In the genomic region with DNA sequence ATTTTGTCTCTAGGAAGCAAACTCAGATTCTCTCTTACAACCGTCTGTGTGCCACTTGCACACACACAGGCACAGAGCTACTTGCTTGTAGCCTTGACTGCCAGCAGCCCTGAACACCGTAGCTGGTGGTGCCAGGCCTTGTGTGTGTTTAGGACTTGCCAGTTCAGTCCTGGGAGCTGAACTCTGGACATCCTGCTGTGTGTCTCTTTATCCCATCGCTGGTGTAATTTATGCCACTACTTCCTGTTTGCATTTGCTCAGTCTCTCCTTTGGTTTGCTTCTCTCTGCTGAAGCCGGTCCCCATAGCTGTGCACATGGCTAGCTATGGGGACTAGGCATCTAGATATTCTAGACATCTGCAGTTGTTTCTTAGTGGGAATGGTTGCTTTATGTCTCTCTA, we compare ENCODE assay signal across 1 cellular context.
TF ChIP-seq lines count a peak whose summit lies in the region.

No MANE protein-coding gene starts in this region.

TF ChIP-seq in HepG2, 621 proteins besides CTCF, POLR2A, EP300 and RAD21 (continued from another document and continues in another):
- TF ChIP-seq, protein P1, sequence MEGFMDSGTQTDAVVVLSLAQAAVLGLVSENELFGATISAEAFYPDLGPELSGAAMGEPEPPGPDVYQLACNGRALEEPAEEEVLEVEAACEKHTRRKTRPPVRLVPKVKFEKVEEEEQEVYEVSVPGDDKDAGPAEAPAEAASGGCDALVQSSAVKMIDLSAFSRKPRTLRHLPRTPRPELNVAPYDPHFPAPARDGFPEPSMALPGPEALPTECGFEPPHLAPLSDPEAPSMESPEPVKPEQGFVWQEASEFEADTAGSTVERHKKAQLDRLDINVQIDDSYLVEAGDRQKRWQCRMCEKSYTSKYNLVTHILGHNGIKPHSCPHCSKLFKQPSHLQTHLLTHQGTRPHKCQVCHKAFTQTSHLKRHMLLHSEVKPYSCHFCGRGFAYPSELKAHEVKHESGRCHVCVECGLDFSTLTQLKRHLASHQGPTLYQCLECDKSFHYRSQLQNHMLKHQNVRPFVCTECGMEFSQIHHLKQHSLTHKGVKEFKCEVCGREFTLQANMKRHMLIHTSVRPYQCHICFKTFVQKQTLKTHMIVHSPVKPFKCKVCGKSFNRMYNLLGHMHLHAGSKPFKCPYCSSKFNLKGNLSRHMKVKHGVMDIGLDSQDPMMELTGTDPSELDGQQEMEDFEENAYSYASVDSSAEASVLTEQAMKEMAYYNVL (CRISPR knock-in tag; IDR thresholded peaks at IDR 0.05; ENCODE audit: borderline replicate concordance): 0 out of 2 replicates have a peak, but pooled peaks have one; percentile 44
- TF ChIP-seq ZNF720 (CRISPR knock-in tag; IDR thresholded peaks at IDR 0.05) (no peak), ZBTB42 (CRISPR knock-in tag; IDR thresholded peaks at IDR 0.05) (no peak), SKI (IDR thresholded peaks at IDR 0.05; ENCODE audit: partially characterized antibody) (no peak), IRX3 (CRISPR knock-in tag; IDR thresholded peaks at IDR 0.05; ENCODE audit: borderline replicate concordance, low read depth) (no peak), ZSCAN9 (CRISPR knock-in tag; IDR thresholded peaks at IDR 0.05; ENCODE audit: borderline replicate concordance) (0 out of 2 replicates have a peak, but pooled peaks have one; percentile 60), ZNF333 (CRISPR knock-in tag; IDR thresholded peaks at IDR 0.05; ENCODE audit: borderline replicate concordance) (no peak), ZNF790 (CRISPR knock-in tag; IDR thresholded peaks at IDR 0.05; ENCODE audit: borderline replicate concordance) (no peak), KAT8 (CRISPR knock-in tag; IDR thresholded peaks at IDR 0.05) (peak; percentile 48; the same call in 1 of the 2 replicates), MAF1 (CRISPR knock-in tag; IDR thresholded peaks at IDR 0.05; ENCODE audit: borderline replicate concordance) (no peak), ZNF251 (CRISPR knock-in tag; IDR thresholded peaks at IDR 0.05) (no peak), ZNF207 (IDR thresholded peaks at IDR 0.05; ENCODE audit: borderline replicate concordance) (no peak), ATRX (CRISPR knock-in tag; IDR thresholded peaks at IDR 0.05; ENCODE audit: borderline replicate concordance) (no peak), CREM (IDR thresholded peaks at IDR 0.05) (no peak), CREM (CRISPR knock-in tag; IDR thresholded peaks at IDR 0.05) (no peak), ZNF224 (CRISPR knock-in tag; IDR thresholded peaks at IDR 0.05) (no peak), MTA3 (CRISPR knock-in tag; IDR thresholded peaks at IDR 0.05) (no peak), ZBTB7A (CRISPR knock-in tag; IDR thresholded peaks at IDR 0.05) (no peak), STAT5B (CRISPR knock-in tag; IDR thresholded peaks at IDR 0.05) (no peak), TP53 (CRISPR knock-in tag; conservative IDR thresholded peaks at IDR 0.05) (no peak), ELF4 (CRISPR knock-in tag; IDR thresholded peaks at IDR 0.05; ENCODE audit: borderline replicate concordance) (no peak), ZNF552 (CRISPR knock-in tag; IDR thresholded peaks at IDR 0.05; ENCODE audit: borderline replicate concordance) (no peak), ZSCAN31 (CRISPR knock-in tag; IDR thresholded peaks at IDR 0.05; ENCODE audit: low read depth) (no peak), SSRP1 (CRISPR knock-in tag; IDR thresholded peaks at IDR 0.05) (no peak), ZNF446 (CRISPR knock-in tag; IDR thresholded peaks at IDR 0.05) (no peak), ZNF33A (CRISPR knock-in tag; IDR thresholded peaks at IDR 0.05; ENCODE audit: borderline replicate concordance) (no peak), ARHGAP35 (CRISPR knock-in tag; IDR thresholded peaks at IDR 0.05; ENCODE audit: borderline replicate concordance) (no peak), AHR (CRISPR knock-in tag; IDR thresholded peaks at IDR 0.05) (no peak), FLYWCH1 (CRISPR knock-in tag; IDR thresholded peaks at IDR 0.05) (no peak), ZFY (CRISPR knock-in tag; IDR thresholded peaks at IDR 0.05) (peak; percentile 61)
- TF ChIP-seq, protein P2, sequence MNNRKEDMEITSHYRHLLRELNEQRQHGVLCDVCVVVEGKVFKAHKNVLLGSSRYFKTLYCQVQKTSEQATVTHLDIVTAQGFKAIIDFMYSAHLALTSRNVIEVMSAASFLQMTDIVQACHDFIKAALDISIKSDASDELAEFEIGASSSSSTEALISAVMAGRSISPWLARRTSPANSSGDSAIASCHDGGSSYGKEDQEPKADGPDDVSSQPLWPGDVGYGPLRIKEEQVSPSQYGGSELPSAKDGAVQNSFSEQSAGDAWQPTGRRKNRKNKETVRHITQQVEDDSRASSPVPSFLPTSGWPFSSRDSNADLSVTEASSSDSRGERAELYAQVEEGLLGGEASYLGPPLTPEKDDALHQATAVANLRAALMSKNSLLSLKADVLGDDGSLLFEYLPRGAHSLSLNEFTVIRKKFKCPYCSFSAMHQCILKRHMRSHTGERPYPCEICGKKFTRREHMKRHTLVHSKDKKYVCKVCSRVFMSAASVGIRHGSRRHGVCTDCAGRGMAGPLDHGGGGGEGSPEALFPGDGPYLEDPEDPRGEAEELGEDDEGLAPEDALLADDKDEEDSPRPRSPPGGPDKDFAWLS (CRISPR knock-in tag; IDR thresholded peaks at IDR 0.05; ENCODE audit: borderline replicate concordance): no peak
- TF ChIP-seq, protein P3, sequence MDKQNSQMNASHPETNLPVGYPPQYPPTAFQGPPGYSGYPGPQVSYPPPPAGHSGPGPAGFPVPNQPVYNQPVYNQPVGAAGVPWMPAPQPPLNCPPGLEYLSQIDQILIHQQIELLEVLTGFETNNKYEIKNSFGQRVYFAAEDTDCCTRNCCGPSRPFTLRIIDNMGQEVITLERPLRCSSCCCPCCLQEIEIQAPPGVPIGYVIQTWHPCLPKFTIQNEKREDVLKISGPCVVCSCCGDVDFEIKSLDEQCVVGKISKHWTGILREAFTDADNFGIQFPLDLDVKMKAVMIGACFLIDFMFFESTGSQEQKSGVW (CRISPR knock-in tag; IDR thresholded peaks at IDR 0.05; ENCODE audit: borderline replicate concordance): no peak
- TF ChIP-seq, protein P4, sequence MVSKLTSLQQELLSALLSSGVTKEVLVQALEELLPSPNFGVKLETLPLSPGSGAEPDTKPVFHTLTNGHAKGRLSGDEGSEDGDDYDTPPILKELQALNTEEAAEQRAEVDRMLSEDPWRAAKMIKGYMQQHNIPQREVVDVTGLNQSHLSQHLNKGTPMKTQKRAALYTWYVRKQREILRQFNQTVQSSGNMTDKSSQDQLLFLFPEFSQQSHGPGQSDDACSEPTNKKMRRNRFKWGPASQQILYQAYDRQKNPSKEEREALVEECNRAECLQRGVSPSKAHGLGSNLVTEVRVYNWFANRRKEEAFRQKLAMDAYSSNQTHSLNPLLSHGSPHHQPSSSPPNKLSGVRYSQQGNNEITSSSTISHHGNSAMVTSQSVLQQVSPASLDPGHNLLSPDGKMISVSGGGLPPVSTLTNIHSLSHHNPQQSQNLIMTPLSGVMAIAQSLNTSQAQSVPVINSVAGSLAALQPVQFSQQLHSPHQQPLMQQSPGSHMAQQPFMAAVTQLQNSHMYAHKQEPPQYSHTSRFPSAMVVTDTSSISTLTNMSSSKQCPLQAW (CRISPR knock-in tag; IDR thresholded peaks at IDR 0.05): no peak
- TF ChIP-seq, protein P5, sequence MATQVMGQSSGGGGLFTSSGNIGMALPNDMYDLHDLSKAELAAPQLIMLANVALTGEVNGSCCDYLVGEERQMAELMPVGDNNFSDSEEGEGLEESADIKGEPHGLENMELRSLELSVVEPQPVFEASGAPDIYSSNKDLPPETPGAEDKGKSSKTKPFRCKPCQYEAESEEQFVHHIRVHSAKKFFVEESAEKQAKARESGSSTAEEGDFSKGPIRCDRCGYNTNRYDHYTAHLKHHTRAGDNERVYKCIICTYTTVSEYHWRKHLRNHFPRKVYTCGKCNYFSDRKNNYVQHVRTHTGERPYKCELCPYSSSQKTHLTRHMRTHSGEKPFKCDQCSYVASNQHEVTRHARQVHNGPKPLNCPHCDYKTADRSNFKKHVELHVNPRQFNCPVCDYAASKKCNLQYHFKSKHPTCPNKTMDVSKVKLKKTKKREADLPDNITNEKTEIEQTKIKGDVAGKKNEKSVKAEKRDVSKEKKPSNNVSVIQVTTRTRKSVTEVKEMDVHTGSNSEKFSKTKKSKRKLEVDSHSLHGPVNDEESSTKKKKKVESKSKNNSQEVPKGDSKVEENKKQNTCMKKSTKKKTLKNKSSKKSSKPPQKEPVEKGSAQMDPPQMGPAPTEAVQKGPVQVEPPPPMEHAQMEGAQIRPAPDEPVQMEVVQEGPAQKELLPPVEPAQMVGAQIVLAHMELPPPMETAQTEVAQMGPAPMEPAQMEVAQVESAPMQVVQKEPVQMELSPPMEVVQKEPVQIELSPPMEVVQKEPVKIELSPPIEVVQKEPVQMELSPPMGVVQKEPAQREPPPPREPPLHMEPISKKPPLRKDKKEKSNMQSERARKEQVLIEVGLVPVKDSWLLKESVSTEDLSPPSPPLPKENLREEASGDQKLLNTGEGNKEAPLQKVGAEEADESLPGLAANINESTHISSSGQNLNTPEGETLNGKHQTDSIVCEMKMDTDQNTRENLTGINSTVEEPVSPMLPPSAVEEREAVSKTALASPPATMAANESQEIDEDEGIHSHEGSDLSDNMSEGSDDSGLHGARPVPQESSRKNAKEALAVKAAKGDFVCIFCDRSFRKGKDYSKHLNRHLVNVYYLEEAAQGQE (IDR thresholded peaks at IDR 0.05; ENCODE audit: borderline replicate concordance in 1 of 2, low read depth in 1 of 2, low read length in 2 of 2): no peak
- TF ChIP-seq, protein P6, sequence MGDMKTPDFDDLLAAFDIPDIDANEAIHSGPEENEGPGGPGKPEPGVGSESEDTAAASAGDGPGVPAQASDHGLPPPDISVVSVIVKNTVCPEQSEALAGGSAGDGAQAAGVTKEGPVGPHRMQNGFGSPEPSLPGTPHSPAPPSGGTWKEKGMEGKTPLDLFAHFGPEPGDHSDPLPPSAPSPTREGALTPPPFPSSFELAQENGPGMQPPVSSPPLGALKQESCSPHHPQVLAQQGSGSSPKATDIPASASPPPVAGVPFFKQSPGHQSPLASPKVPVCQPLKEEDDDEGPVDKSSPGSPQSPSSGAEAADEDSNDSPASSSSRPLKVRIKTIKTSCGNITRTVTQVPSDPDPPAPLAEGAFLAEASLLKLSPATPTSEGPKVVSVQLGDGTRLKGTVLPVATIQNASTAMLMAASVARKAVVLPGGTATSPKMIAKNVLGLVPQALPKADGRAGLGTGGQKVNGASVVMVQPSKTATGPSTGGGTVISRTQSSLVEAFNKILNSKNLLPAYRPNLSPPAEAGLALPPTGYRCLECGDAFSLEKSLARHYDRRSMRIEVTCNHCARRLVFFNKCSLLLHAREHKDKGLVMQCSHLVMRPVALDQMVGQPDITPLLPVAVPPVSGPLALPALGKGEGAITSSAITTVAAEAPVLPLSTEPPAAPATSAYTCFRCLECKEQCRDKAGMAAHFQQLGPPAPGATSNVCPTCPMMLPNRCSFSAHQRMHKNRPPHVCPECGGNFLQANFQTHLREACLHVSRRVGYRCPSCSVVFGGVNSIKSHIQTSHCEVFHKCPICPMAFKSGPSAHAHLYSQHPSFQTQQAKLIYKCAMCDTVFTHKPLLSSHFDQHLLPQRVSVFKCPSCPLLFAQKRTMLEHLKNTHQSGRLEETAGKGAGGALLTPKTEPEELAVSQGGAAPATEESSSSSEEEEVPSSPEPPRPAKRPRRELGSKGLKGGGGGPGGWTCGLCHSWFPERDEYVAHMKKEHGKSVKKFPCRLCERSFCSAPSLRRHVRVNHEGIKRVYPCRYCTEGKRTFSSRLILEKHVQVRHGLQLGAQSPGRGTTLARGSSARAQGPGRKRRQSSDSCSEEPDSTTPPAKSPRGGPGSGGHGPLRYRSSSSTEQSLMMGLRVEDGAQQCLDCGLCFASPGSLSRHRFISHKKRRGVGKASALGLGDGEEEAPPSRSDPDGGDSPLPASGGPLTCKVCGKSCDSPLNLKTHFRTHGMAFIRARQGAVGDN (CRISPR knock-in tag; IDR thresholded peaks at IDR 0.05): peak; percentile 49; the same call in 1 of the 2 replicates
- TF ChIP-seq, protein P7, sequence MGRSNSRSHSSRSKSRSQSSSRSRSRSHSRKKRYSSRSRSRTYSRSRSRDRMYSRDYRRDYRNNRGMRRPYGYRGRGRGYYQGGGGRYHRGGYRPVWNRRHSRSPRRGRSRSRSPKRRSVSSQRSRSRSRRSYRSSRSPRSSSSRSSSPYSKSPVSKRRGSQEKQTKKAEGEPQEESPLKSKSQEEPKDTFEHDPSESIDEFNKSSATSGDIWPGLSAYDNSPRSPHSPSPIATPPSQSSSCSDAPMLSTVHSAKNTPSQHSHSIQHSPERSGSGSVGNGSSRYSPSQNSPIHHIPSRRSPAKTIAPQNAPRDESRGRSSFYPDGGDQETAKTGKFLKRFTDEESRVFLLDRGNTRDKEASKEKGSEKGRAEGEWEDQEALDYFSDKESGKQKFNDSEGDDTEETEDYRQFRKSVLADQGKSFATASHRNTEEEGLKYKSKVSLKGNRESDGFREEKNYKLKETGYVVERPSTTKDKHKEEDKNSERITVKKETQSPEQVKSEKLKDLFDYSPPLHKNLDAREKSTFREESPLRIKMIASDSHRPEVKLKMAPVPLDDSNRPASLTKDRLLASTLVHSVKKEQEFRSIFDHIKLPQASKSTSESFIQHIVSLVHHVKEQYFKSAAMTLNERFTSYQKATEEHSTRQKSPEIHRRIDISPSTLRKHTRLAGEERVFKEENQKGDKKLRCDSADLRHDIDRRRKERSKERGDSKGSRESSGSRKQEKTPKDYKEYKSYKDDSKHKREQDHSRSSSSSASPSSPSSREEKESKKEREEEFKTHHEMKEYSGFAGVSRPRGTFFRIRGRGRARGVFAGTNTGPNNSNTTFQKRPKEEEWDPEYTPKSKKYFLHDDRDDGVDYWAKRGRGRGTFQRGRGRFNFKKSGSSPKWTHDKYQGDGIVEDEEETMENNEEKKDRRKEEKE (IDR thresholded peaks at IDR 0.05): no peak
- TF ChIP-seq, protein P8, sequence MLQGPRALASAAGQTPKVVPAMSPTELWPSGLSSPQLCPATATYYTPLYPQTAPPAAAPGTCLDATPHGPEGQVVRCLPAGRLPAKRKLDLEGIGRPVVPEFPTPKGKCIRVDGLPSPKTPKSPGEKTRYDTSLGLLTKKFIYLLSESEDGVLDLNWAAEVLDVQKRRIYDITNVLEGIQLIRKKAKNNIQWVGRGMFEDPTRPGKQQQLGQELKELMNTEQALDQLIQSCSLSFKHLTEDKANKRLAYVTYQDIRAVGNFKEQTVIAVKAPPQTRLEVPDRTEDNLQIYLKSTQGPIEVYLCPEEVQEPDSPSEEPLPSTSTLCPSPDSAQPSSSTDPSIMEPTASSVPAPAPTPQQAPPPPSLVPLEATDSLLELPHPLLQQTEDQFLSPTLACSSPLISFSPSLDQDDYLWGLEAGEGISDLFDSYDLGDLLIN (CRISPR knock-in tag; IDR thresholded peaks at IDR 0.05; ENCODE audit: borderline replicate concordance): no peak
- TF ChIP-seq, protein P9, sequence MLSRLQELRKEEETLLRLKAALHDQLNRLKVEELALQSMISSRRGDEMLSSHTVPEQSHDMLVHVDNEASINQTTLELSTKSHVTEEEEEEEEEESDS (CRISPR knock-in tag; IDR thresholded peaks at IDR 0.05; ENCODE audit: borderline replicate concordance): no peak
